23 cellular contexts compared by ENCODE assay signal in the genomic region with DNA sequence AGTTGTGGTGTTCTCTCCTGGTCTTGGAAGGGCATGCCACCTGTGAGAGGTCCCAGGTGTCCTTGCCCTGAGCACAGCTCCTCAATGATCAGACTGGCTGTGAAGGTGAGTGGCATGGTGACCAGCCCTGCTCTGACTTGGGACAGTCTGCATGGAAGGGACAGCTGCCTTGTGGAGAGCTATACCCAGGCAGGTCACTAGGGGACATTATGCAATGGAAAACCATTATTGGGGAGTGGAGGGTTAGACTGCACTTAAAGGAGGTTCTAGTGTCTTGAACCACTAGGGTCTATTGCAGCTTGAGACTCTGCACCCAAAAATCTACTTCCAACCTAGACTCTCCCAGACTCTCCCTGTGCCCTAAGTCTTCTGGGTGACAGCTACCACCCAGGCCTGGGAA. TPM values are rescaled to one million over a fixed set of nuclear protein-coding genes. Genes with fewer than 3 reads are reported as not detected.
"Had no signal": no experiment of that assay in that cellular context is flagged by ENCODE, and none has a peak within 500 bp of the region (broad histone marks: within the 10 kb centered on the region; RNA-seq: fewer than 3 reads in every experiment).

No MANE protein-coding gene starts in this region.

- H3K27ac Mint-ChIP-seq: naive thymus-derived CD8-positive, alpha-beta T cell; stimulated activated effector memory CD8-positive, alpha-beta T cell treated with anti-CD3 and anti-CD28 coated beads, Interleukin-12 subunit alpha, Interleukin-12 subunit beta, amount 100 ng/mL, for 72 hours; stimulated activated naive CD8-positive, alpha-beta T cell treated with anti-CD3 and anti-CD28 coated beads, Interleukin-15, Interleukin-2, amounts not matched to agents 100 ng/mL and 50 ng/mL, for 24 hours had no signal

- H3K9me3 Mint-ChIP-seq: stimulated activated effector memory CD8-positive, alpha-beta T cell treated with anti-CD3 and anti-CD28 coated beads, Interleukin-12 subunit alpha, Interleukin-12 subunit beta, amount 100 ng/mL, for 72 hours; stimulated activated naive CD8-positive, alpha-beta T cell treated with anti-CD3 and anti-CD28 coated beads, Interleukin-15, Interleukin-2, amounts not matched to agents 100 ng/mL and 50 ng/mL, for 24 hours had no signal

- H3K4me3 Mint-ChIP-seq: naive thymus-derived CD8-positive, alpha-beta T cell; stimulated activated effector memory CD8-positive, alpha-beta T cell treated with anti-CD3 and anti-CD28 coated beads, Interleukin-12 subunit alpha, Interleukin-12 subunit beta, amount 100 ng/mL, for 72 hours; stimulated activated naive CD8-positive, alpha-beta T cell treated with anti-CD3 and anti-CD28 coated beads, Interleukin-15, Interleukin-2, amounts not matched to agents 100 ng/mL and 50 ng/mL, for 24 hours had no signal

- H3K27ac ChIP-seq: epithelial cell of prostate, esophagus muscularis mucosa, gastrocnemius medialis, heart right ventricle, neutrophil, psoas muscle, right lobe of liver, testis, tibial nerve, upper lobe of right lung, vagina had no signal

- H3K4me1 Mint-ChIP-seq: naive thymus-derived CD8-positive, alpha-beta T cell had no signal

- H3K9me3 ChIP-seq: esophagus muscularis mucosa, gastrocnemius medialis, heart right ventricle, mucosa of descending colon, neutrophil, psoas muscle, right lobe of liver, testis, tibial nerve, upper lobe of right lung, vagina had no signal

- H3K36me3 ChIP-seq: esophagus muscularis mucosa, gastrocnemius medialis, heart right ventricle, neutrophil, right lobe of liver, tibial nerve, upper lobe of right lung, vagina had no signal

- H3K27me3 ChIP-seq: esophagus muscularis mucosa, gastrocnemius medialis, heart right ventricle, right lobe of liver, testis, tibial nerve, upper lobe of right lung, vagina had no signal

- DNase-seq: effector memory CD4-positive, alpha-beta T cell; gastrocnemius medialis; heart right ventricle; hypothalamus; kidney glomerular epithelial cell; mammary epithelial cell; mucosa of descending colon; naive thymus-derived CD8-positive, alpha-beta T cell; psoas muscle; retina; right lobe of liver; stimulated activated CD4-positive, alpha-beta T cell treated with anti-CD3 and anti-CD28 coated beads, Interleukin-4, amount 100 ng/mL, for 1 hour; stimulated activated CD8-positive, alpha-beta memory T cell treated with anti-CD3 and anti-CD28 coated beads, Interleukin-4, amount 100 ng/mL, for 48 hours; testis; upper lobe of right lung had no signal

- H3K4me3 ChIP-seq: esophagus muscularis mucosa, gastrocnemius medialis, heart right ventricle, mucosa of descending colon, psoas muscle, right lobe of liver, testis, tibial nerve, upper lobe of right lung, vagina had no signal

- H3K36me3 Mint-ChIP-seq: naive thymus-derived CD8-positive, alpha-beta T cell; stimulated activated effector memory CD8-positive, alpha-beta T cell treated with anti-CD3 and anti-CD28 coated beads, Interleukin-12 subunit alpha, Interleukin-12 subunit beta, amount 100 ng/mL, for 72 hours had no signal

- H3K4me1 ChIP-seq: gastrocnemius medialis, heart right ventricle, psoas muscle, right lobe of liver, testis, tibial nerve, upper lobe of right lung had no signal

RNA-seq across cellular contexts. Expression of a gene that starts 24.8 kb away (rescaled TPM):
- total RNA-seq: fibroblast of villous mesenchyme had no signal
